Comparison of ENCODE assay signal across 31 cellular contexts in genomic region chr14:35236806-35237205, GRCh38.
"Had no signal": no experiment of that assay in that cellular context is flagged by ENCODE, and none has a peak within 500 bp of the region (broad histone marks: within the 10 kb centered on the region; RNA-seq: fewer than 3 reads in every experiment).

No MANE protein-coding gene starts in this region.

- H3K9me3 Mint-ChIP-seq: activated CD4-positive, alpha-beta memory T cell treated with anti-CD3 and anti-CD28 coated beads, Interleukin-2, amount 10 ng/mL, durations not matched to agents 7 days and 5 days; activated T-cell treated with anti-CD3 and anti-CD28 coated beads, Interleukin-2, amount 50 U/mL, for 24 hours; natural killer cell treated with Interleukin-12 subunit alpha and Interleukin-12 subunit beta and Interleukin-15 and Interleukin-18, amount 100 ng/mL, for 72 hours; stimulated activated naive CD8-positive, alpha-beta T cell treated with anti-CD3 and anti-CD28 coated beads, Interleukin-15, Interleukin-2, amounts not matched to agents 100 ng/mL and 50 ng/mL, for 24 hours; T-cell; T-helper 2 cell treated with Interferon-gamma antibody and Interleukin-4, amounts not matched to agents 5 μg/mL and 100 μg/mL, for 36 hours; type B pancreatic cell had no signal

- H3K27ac Mint-ChIP-seq: activated CD4-positive, alpha-beta memory T cell treated with anti-CD3 and anti-CD28 coated beads, Interleukin-2, amount 10 ng/mL, durations not matched to agents 7 days and 5 days; activated CD4-positive, alpha-beta T cell treated with anti-CD3 and anti-CD28 coated beads for 36 hours; activated naive CD8-positive, alpha-beta T cell; activated T-cell treated with anti-CD3 and anti-CD28 coated beads, Interleukin-2, amount 50 U/mL, for 24 hours; natural killer cell treated with Interleukin-12 subunit alpha and Interleukin-12 subunit beta and Interleukin-15 and Interleukin-18, amount 100 ng/mL, for 72 hours; stimulated activated naive CD8-positive, alpha-beta T cell treated with anti-CD3 and anti-CD28 coated beads, Interleukin-15, Interleukin-2, amounts not matched to agents 100 ng/mL and 50 ng/mL, for 24 hours; T-cell; T-helper 2 cell treated with Interferon-gamma antibody and Interleukin-4, amounts not matched to agents 5 μg/mL and 100 μg/mL, for 36 hours; type B pancreatic cell had no signal

- H3K36me3 ChIP-seq: colonic mucosa, gastroesophageal sphincter, uterus had no signal

- H3K27ac ChIP-seq: colonic mucosa, dorsolateral prefrontal cortex, gastroesophageal sphincter, skin epidermis, uterus had no signal

- DNase-seq: activated CD4-positive, alpha-beta memory T cell treated with anti-CD3 and anti-CD28 coated beads, Interleukin-2, amount 10 ng/mL, durations not matched to agents 7 days and 5 days; activated CD4-positive, alpha-beta T cell treated with anti-CD3 and anti-CD28 coated beads for 36 hours; activated CD4-positive, CD25-positive, alpha-beta regulatory T cell; activated CD8-positive, alpha-beta memory T cell treated with anti-CD3 and anti-CD28 coated beads, Interleukin-2, amount 50 U/mL, for 48 hours; activated gamma-delta T cell; activated T-cell treated with anti-CD3 and anti-CD28 coated beads, Interleukin-2, amount 50 U/mL, for 24 hours; anterior cingulate cortex; cerebellar nuclear complex; colonic mucosa; dorsolateral prefrontal cortex; effector memory CD4-positive, alpha-beta T cell; erythroblast; head of caudate nucleus; hippocampal formation; left cardiac atrium; left ventricle myocardium superior; mucosa of descending colon; stimulated activated CD4-positive, alpha-beta T cell treated with anti-CD3 and anti-CD28 coated beads, Interleukin-12 subunit alpha, Interleukin-12 subunit beta, amount 100 ng/mL, for 4 hours; stimulated activated CD4-positive, alpha-beta T cell treated with anti-CD3 and anti-CD28 coated beads, Interleukin-4, amount 100 ng/mL, for 1 hour; substantia nigra; T-cell; uterus had no signal

- ATAC-seq: activated CD4-positive, alpha-beta T cell treated with anti-CD3 and anti-CD28 coated beads for 36 hours; gastroesophageal sphincter; left cardiac atrium; left ventricle myocardium superior; mucosa of descending colon; natural killer cell treated with Interleukin-12 subunit alpha and Interleukin-12 subunit beta and Interleukin-15 and Interleukin-18, amount 100 ng/mL, for 72 hours; sciatic nerve; T-cell had no signal

- H3K4me1 ChIP-seq: colonic mucosa, gastroesophageal sphincter, uterus had no signal

- H3K4me3 Mint-ChIP-seq: activated CD4-positive, alpha-beta memory T cell treated with anti-CD3 and anti-CD28 coated beads, Interleukin-2, amount 10 ng/mL, durations not matched to agents 7 days and 5 days; activated CD4-positive, alpha-beta T cell treated with anti-CD3 and anti-CD28 coated beads for 36 hours; activated naive CD8-positive, alpha-beta T cell; activated T-cell treated with anti-CD3 and anti-CD28 coated beads, Interleukin-2, amount 50 U/mL, for 24 hours; natural killer cell treated with Interleukin-12 subunit alpha and Interleukin-12 subunit beta and Interleukin-15 and Interleukin-18, amount 100 ng/mL, for 72 hours; stimulated activated naive CD8-positive, alpha-beta T cell treated with anti-CD3 and anti-CD28 coated beads, Interleukin-15, Interleukin-2, amounts not matched to agents 100 ng/mL and 50 ng/mL, for 24 hours; T-cell; T-helper 2 cell treated with Interferon-gamma antibody and Interleukin-4, amounts not matched to agents 5 μg/mL and 100 μg/mL, for 36 hours; type B pancreatic cell had no signal

- H3K27me3 ChIP-seq: colonic mucosa, dorsolateral prefrontal cortex, gastroesophageal sphincter, uterus had no signal

- H3K9me3 ChIP-seq: colonic mucosa, gastroesophageal sphincter, mucosa of descending colon, uterus had no signal

- H3K4me3 ChIP-seq: colonic mucosa, dorsolateral prefrontal cortex, gastroesophageal sphincter, mucosa of descending colon, skin epidermis, uterus had no signal

- FAIRE-seq: keratinocyte had no signal

- H3K27me3 Mint-ChIP-seq: activated CD4-positive, alpha-beta memory T cell treated with anti-CD3 and anti-CD28 coated beads, Interleukin-2, amount 10 ng/mL, durations not matched to agents 7 days and 5 days; activated CD4-positive, alpha-beta T cell treated with anti-CD3 and anti-CD28 coated beads for 36 hours; activated naive CD8-positive, alpha-beta T cell; activated T-cell treated with anti-CD3 and anti-CD28 coated beads, Interleukin-2, amount 50 U/mL, for 24 hours; natural killer cell treated with Interleukin-12 subunit alpha and Interleukin-12 subunit beta and Interleukin-15 and Interleukin-18, amount 100 ng/mL, for 72 hours; stimulated activated naive CD8-positive, alpha-beta T cell treated with anti-CD3 and anti-CD28 coated beads, Interleukin-15, Interleukin-2, amounts not matched to agents 100 ng/mL and 50 ng/mL, for 24 hours; T-cell; type B pancreatic cell had no signal
